Comparison of ENCODE assay signal across 8 cellular contexts in the genomic region with DNA sequence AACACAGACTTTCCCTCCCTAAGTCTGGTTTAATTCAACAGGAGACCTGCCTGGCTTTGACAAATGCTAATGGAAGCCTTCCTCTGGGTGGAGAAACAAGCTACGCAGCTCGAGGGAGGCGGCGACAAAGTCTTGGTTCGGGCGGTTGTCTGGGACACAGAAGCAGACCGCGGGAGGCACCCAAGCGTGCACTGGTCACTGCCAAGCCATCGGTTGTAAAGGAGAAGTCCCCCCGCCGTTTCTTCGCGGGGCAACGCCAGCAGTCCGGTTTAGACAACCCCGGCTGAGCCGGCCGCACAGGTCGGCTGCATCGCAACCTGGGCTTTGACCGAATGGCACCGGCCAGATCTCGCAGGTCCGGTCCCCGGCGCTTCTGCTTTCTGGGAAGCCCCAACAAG. TPM values are rescaled to one million over a fixed set of nuclear protein-coding genes. Genes with fewer than 3 reads are reported as not detected.
DNase-seq lines count a peak whose midpoint lies in the region; ATAC-seq, FAIRE-seq and TF ChIP-seq lines count a peak whose summit lies in the region.

No MANE protein-coding gene starts in this region.

- POLR2A ChIA-PET in BJ (lab: Charles Lee), result interaction anchor here (1.0 kb wide), 1 partner anchor 110 kb away, joined by 6 read pairs; no protein-coding TSS in a partner anchor

- no peak for DNase-seq in BJ (ENCODE audit: low read depth)
- DNase-seq in T-helper 17 cell, result peak in 1 of 3 donors; percentile 7
- DNase-seq in lung (ENCODE audit: low spot score), result peak; percentile 61
- peak; percentile 46 for DNase-seq in stimulated activated naive B cell treated with anti-CD40 and anti-IgM and Interleukin-4, amounts not matched to agents 10 μg/mL and 1 μg/mL and 100 μg/mL, for 72 hours
- DNase-seq in frontal cortex (ENCODE audit: low spot score in 2 of 2), result no peak

- peak overlapping the region; percentile 75 for H3K27ac ChIP-seq in ectodermal cell (ENCODE audit: insufficient read depth, low read depth, low read length, poor library complexity, severe bottlenecking)
- H3K27ac ChIP-seq in lung (ENCODE audit: low read depth in 1 of 2, low read length in 1 of 2), result peak overlapping the region; percentile 96 to 98

- ATAC-seq in GM19023 (IDR thresholded peaks at IDR 0.05; ENCODE audit: unreplicated experiment) (peak; percentile 11), HG03354 (IDR thresholded peaks at IDR 0.05; ENCODE audit: poor library complexity, severe bottlenecking, unreplicated experiment) (peak; percentile 23), T-helper 17 cell (no peak), lung (ENCODE audit: insufficient read depth, low FRiP score) (peak; percentile 38)
- ATAC-seq in stimulated activated naive B cell treated with anti-CD40 and anti-IgM and Interleukin-4, amounts not matched to agents 10 μg/mL and 1 μg/mL and 100 μg/mL, for 72 hours (replicated peaks), result peak; percentile 24 to 26

- H3K4me1 ChIP-seq in ectodermal cell (ENCODE audit: control insufficient read depth, insufficient read depth, low read length) (peaks cover 13% of the 10 kb centered on the region), lung (ENCODE audit: control insufficient read depth in 2 of 2, insufficient read depth in 2 of 2, low read length in 2 of 2) (peaks cover 5 to 23% of the 10 kb centered on the region in 2 donors)

- H3K4me3 ChIP-seq in BJ (ENCODE audit: low read depth, low read length) (peak overlapping the region; percentile 97), ectodermal cell (ENCODE audit: insufficient read depth, low read depth, low read length) (peak overlapping the region; percentile 95), lung (peak overlapping the region; percentile 80)

- H3K27me3 ChIP-seq in BJ (ENCODE audit: control insufficient read depth, insufficient read depth, low read length), result no peaks in the 10 kb centered on the region
- H3K27me3 ChIP-seq in ectodermal cell (ENCODE audit: control insufficient read depth, insufficient read depth, low read length, poor library complexity, severe bottlenecking), result no peaks in the 10 kb centered on the region
- no peaks in the 10 kb centered on the region for H3K27me3 ChIP-seq in lung (ENCODE audit: control insufficient read depth, insufficient read depth)

- H3K36me3 ChIP-seq in BJ (ENCODE audit: control insufficient read depth, insufficient read depth, low read length), result peaks cover 6% of the 10 kb centered on the region
- H3K36me3 ChIP-seq in ectodermal cell (ENCODE audit: control insufficient read depth, insufficient read depth, low read length), result peaks cover 28% of the 10 kb centered on the region
- H3K36me3 ChIP-seq in lung (ENCODE audit: control insufficient read depth in 2 of 2, insufficient read depth in 2 of 2, low read length in 2 of 2), result peaks cover 16 to 18% of the 10 kb centered on the region in 2 donors

- no peak for FAIRE-seq in frontal cortex (lab: Jason Lieb, UNC)

- no peaks in the 10 kb centered on the region for H3K36me3 Mint-ChIP-seq in T-helper 17 cell (ENCODE audit: low read depth)
- peaks cover 19 to 20% of the 10 kb centered on the region in 2 donors for H3K36me3 Mint-ChIP-seq in stimulated activated naive B cell treated with anti-CD40 and anti-IgM and Interleukin-4, amounts not matched to agents 10 μg/mL and 1 μg/mL and 100 μg/mL, for 72 hours

- H3K9me3 ChIP-seq in T-helper 17 cell (ENCODE audit: control insufficient read depth, low read length, poor library complexity, severe bottlenecking), result no peaks in the 10 kb centered on the region
- H3K9me3 ChIP-seq in ectodermal cell (ENCODE audit: control insufficient read depth, low read length), result no peaks in the 10 kb centered on the region
- no peaks in the 10 kb centered on the region for H3K9me3 ChIP-seq in lung (ENCODE audit: control insufficient read depth in 2 of 2, insufficient read depth in 1 of 2, low read length in 1 of 2)

- 1% methylated on average over 27 of the region's 27 CpGs for WGBS in ectodermal cell, 2 experiments
- WGBS in lung, 2 donors, result 0 to 1% methylated on average over 26 to 27 of the region's 27 CpGs

- no peaks in the 10 kb centered on the region for H3K27me3 Mint-ChIP-seq in T-helper 17 cell
- H3K27me3 Mint-ChIP-seq in stimulated activated naive B cell treated with anti-CD40 and anti-IgM and Interleukin-4, amounts not matched to agents 10 μg/mL and 1 μg/mL and 100 μg/mL, for 72 hours, result no peaks in the 10 kb centered on the region

- H3K4me3 Mint-ChIP-seq in T-helper 17 cell, result peak overlapping the region; percentile 85
- H3K4me3 Mint-ChIP-seq in stimulated activated naive B cell treated with anti-CD40 and anti-IgM and Interleukin-4, amounts not matched to agents 10 μg/mL and 1 μg/mL and 100 μg/mL, for 72 hours, result peak overlapping the region; percentile 86 to 98

- H3K9me3 Mint-ChIP-seq in stimulated activated naive B cell treated with anti-CD40 and anti-IgM and Interleukin-4, amounts not matched to agents 10 μg/mL and 1 μg/mL and 100 μg/mL, for 72 hours, result no peaks in the 10 kb centered on the region

- TF ChIP-seq CTCF in BJ (IDR thresholded peaks at IDR 0.05; ENCODE audit: insufficient read depth, low read depth, low read length) (0 out of 2 replicates have a peak, but pooled peaks have one; percentile 2), lung (IDR thresholded peaks at IDR 0.05; ENCODE audit: control extremely low read depth, extremely low read depth) (no peak)

- peaks cover 30% of the 10 kb centered on the region for H3K4me1 Mint-ChIP-seq in T-helper 17 cell
- H3K4me1 Mint-ChIP-seq in stimulated activated naive B cell treated with anti-CD40 and anti-IgM and Interleukin-4, amounts not matched to agents 10 μg/mL and 1 μg/mL and 100 μg/mL, for 72 hours, result peaks cover 21 to 31% of the 10 kb centered on the region in 2 donors

- CTCF ChIA-PET in BJ (lab: Yijun Ruan, JAX), result interaction anchor here (1.3 kb wide), 1 partner anchor 109 kb away, joined by 4 read pairs; no protein-coding TSS in a partner anchor

- H3K27ac Mint-ChIP-seq in T-helper 17 cell, result peak overlapping the region; percentile 73
- peak overlapping the region; percentile 92 for H3K27ac Mint-ChIP-seq in stimulated activated naive B cell treated with anti-CD40 and anti-IgM and Interleukin-4, amounts not matched to agents 10 μg/mL and 1 μg/mL and 100 μg/mL, for 72 hours

RNA-seq across cellular contexts. Expression of gene GLYR1, which starts 0.6 kb away (rescaled TPM):
- polyA plus RNA-seq in BJ (2011; rRNA removed) (34.0 and 41.6 TPM in 2 replicates), lung (10 to 100 TPM; 36.2 to 55.0 TPM)
- polyA minus RNA-seq in BJ (2011; rRNA and poly(A)+ RNA removed), result 21.7 and 24.9 TPM in 2 replicates
- total RNA-seq in T-helper 17 cell (100 to 1,000 TPM in 1 of 2 donors, 10 to 100 TPM in 1; 91.9 to 108 TPM), lung (10 to 100 TPM; 85.4 to 88.1 TPM), frontal cortex (66.4 TPM)
- polyA plus RNA-seq in ectodermal cell (2013, experiment 1 of 4), result 108 TPM
- polyA plus RNA-seq in ectodermal cell (2013, experiment 2 of 4), result 123 TPM
- 70.2 TPM for polyA plus RNA-seq in ectodermal cell (2013, experiment 3 of 4)
- polyA plus RNA-seq in ectodermal cell (2013, experiment 4 of 4), result 82.3 TPM

RNA-seq across cellular contexts. Expression of gene UBN1, which starts 0.8 kb away (rescaled TPM):
- polyA plus RNA-seq in BJ (2011; rRNA removed) (8.8 and 11.2 TPM in 2 replicates), lung (10 to 100 TPM; 13.3 to 16.4 TPM)
- 11.8 and 15.3 TPM in 2 replicates for polyA minus RNA-seq in BJ (2011; rRNA and poly(A)+ RNA removed)
- total RNA-seq in T-helper 17 cell (10 to 100 TPM; 47.5 to 69.8 TPM), lung (10 to 100 TPM; 23.4 to 37.8 TPM), frontal cortex (12.2 TPM)
- polyA plus RNA-seq in ectodermal cell (2013, experiment 1 of 4), result 41.6 TPM
- 42.3 TPM for polyA plus RNA-seq in ectodermal cell (2013, experiment 2 of 4)
- 31.6 TPM for polyA plus RNA-seq in ectodermal cell (2013, experiment 3 of 4)
- 33.5 TPM for polyA plus RNA-seq in ectodermal cell (2013, experiment 4 of 4)

RNA-seq across cellular contexts. Expression of gene ROGDI, which starts 44.1 kb away (rescaled TPM):
- polyA plus RNA-seq in BJ (2011; rRNA removed), result 15.8 and 31.9 TPM in 2 replicates
- 6.8 and 15.8 TPM in 2 replicates for polyA minus RNA-seq in BJ (2011; rRNA and poly(A)+ RNA removed)
- total RNA-seq in T-helper 17 cell, result 10 to 100 TPM; 15.0 to 21.2 TPM
- polyA plus RNA-seq in ectodermal cell (2013, experiment 1 of 4), result 42.7 TPM
- polyA plus RNA-seq in ectodermal cell (2013, experiment 2 of 4), result 51.3 TPM
- 36.3 TPM for polyA plus RNA-seq in ectodermal cell (2013, experiment 3 of 4)
- polyA plus RNA-seq in ectodermal cell (2013, experiment 4 of 4), result 42.0 TPM
- total RNA-seq in lung, result 10 to 100 TPM; 14.6 to 37.1 TPM
- polyA plus RNA-seq in lung, result 10 to 100 TPM; 28.4 to 32.6 TPM
- total RNA-seq in frontal cortex, result 45.7 TPM

RNA-seq across cellular contexts. Expression of gene SMIM22, which starts 51.3 kb away (rescaled TPM):
- polyA plus RNA-seq in BJ (2011; rRNA removed) (not detected in 2 replicates), lung (100 to 1,000 TPM; 114 to 324 TPM)
- polyA minus RNA-seq in BJ (2011; rRNA and poly(A)+ RNA removed), result not detected in 2 replicates
- total RNA-seq in T-helper 17 cell (not detected), lung (10 to 100 TPM; 26.8 to 80.4 TPM), frontal cortex (not detected)
- polyA plus RNA-seq in ectodermal cell (2013, experiment 1 of 4), result not detected
- polyA plus RNA-seq in ectodermal cell (2013, experiment 2 of 4), result not detected
- not detected for polyA plus RNA-seq in ectodermal cell (2013, experiment 3 of 4)
- not detected for polyA plus RNA-seq in ectodermal cell (2013, experiment 4 of 4)

RNA-seq across cellular contexts. Expression of gene SEPTIN12, which starts 58.4 kb away (rescaled TPM):
- not detected in 2 replicates for polyA plus RNA-seq in BJ (2011; rRNA removed)
- polyA minus RNA-seq in BJ (2011; rRNA and poly(A)+ RNA removed), result not detected in 2 replicates
- total RNA-seq in T-helper 17 cell, result not detected
- polyA plus RNA-seq in ectodermal cell (2013, experiment 1 of 4), result 0.69 TPM
- 0.66 TPM for polyA plus RNA-seq in ectodermal cell (2013, experiment 2 of 4)
- polyA plus RNA-seq in ectodermal cell (2013, experiment 3 of 4), result not detected
- polyA plus RNA-seq in ectodermal cell (2013, experiment 4 of 4), result 0.65 TPM
- total RNA-seq in lung, result not detected
- polyA plus RNA-seq in lung, result not detected
- total RNA-seq in frontal cortex, result not detected

Comparison
In these comparisons a context has a peak if more than half of its experiments do, and no peak if none do; other contexts are left out.
1. DNase-seq: peak in lung (single experiment) and stimulated activated naive B cell treated with anti-CD40 and anti-IgM and Interleukin-4, amounts not matched to agents 10 μg/mL and 1 μg/mL and 100 μg/mL, for 72 hours (single experiment); none in BJ (single experiment) and frontal cortex (0 of 2).
2. Peak in every context shown above with its lines, with median percentiles within 50 percentile points of each other: H3K4me3 ChIP-seq.